In genomic region chr1:24803220-24803619, GRCh38 we compare ENCODE assay signal across 12 cellular contexts. TPM values are rescaled to one million over a fixed set of nuclear protein-coding genes. Genes with fewer than 3 reads are reported as not detected.
DNase-seq lines count a peak whose midpoint lies in the region; ATAC-seq and TF ChIP-seq lines count a peak whose summit lies in the region.
"Had no signal": no experiment of that assay in that cellular context is flagged by ENCODE, and none has a peak within 500 bp of the region (broad histone marks: within the 10 kb centered on the region; RNA-seq: fewer than 3 reads in every experiment).

No MANE protein-coding gene starts in this region.

- H2AFZ ChIP-seq in ACC112 (ENCODE audit: low read length, unreplicated experiment) (no peak overlapping the region), mammary epithelial cell (ENCODE audit: low read depth, low read length) (no peak overlapping the region)

- H3K4me2 ChIP-seq in mammary epithelial cell (ENCODE audit: insufficient read depth, low read depth, low read length), result no peak overlapping the region

- no peaks in the 10 kb centered on the region for H3K9me3 ChIP-seq in mammary epithelial cell (replicated peaks; ENCODE audit: insufficient read depth, low read length)
- H3K9me3 ChIP-seq in heart right ventricle, result no peaks in the 10 kb centered on the region

- H3K4me3 ChIP-seq in ACC112 (ENCODE audit: low read depth, low read length) (no peak overlapping the region), mammary epithelial cell (replicated peaks in 1 of 3; ENCODE audit: insufficient read depth in 1 of 3, low read depth in 2 of 3, low read length in 3 of 3) (no peak overlapping the region), heart right ventricle (no peak overlapping the region)

- peaks cover 4% of the 10 kb centered on the region for H3K4me1 Mint-ChIP-seq in progenitor cell of endocrine pancreas (ENCODE audit: low read depth)

- in situ Hi-C loops in mammary epithelial cell (cut with MboI; ENCODE audit: low sequenced_read_pairs in 2 of 2), result no loop called here

- H3K27me3 Mint-ChIP-seq in progenitor cell of endocrine pancreas, result no peaks in the 10 kb centered on the region
- H3K27me3 Mint-ChIP-seq: effector memory CD8-positive, alpha-beta T cell had no signal

- H3K27me3 ChIP-seq in ACC112 (ENCODE audit: insufficient read depth, low read length) (no peaks in the 10 kb centered on the region), mammary epithelial cell (ENCODE audit: insufficient read depth, low read length) (no peaks in the 10 kb centered on the region), heart right ventricle (no peaks in the 10 kb centered on the region)

- 39% methylated on average over 2 of the region's 2 CpGs for WGBS in mammary epithelial cell (ENCODE audit: low coverage, missing lambda C conversion rate)
- 24 to 27% methylated on average over 2 of the region's 2 CpGs for WGBS in heart right ventricle, 2 donors

- H3K79me2 ChIP-seq in ACC112 (ENCODE audit: control insufficient read depth, insufficient read depth, low read length, unreplicated experiment) (peaks cover 51% of the 10 kb centered on the region), mammary epithelial cell (ENCODE audit: insufficient read depth, low read length) (peaks cover 58% of the 10 kb centered on the region)

- no peak for TF ChIP-seq CTCF in mammary epithelial cell (conservative IDR thresholded peaks at IDR 0.05 in 1 of 2, IDR thresholded peaks at IDR 0.05 in 1 of 2; ENCODE audit: extremely low read depth in 1 of 2, insufficient read depth in 1 of 2, low read depth in 1 of 2, low read length in 2 of 2)
- no peak for TF ChIP-seq CTCF in heart right ventricle (IDR thresholded peaks at IDR 0.05)
- TF ChIP-seq CTCF in progenitor cell of endocrine pancreas (IDR thresholded peaks at IDR 0.05; ENCODE audit: unreplicated experiment), result no peak

- H4K20me1 ChIP-seq in mammary epithelial cell (ENCODE audit: insufficient read depth, low read length), result no peaks in the 10 kb centered on the region

- peaks cover 18% of the 10 kb centered on the region for H3K36me3 Mint-ChIP-seq in progenitor cell of endocrine pancreas (ENCODE audit: insufficient read depth)

- no TSS peak for BruUV-seq in mammary epithelial cell (replicated peaks; lab: Mats Ljungman, UMichigan)

- peaks cover 4% of the 10 kb centered on the region for H3K9me3 Mint-ChIP-seq in progenitor cell of endocrine pancreas (ENCODE audit: low read depth)
- H3K9me3 Mint-ChIP-seq: effector memory CD8-positive, alpha-beta T cell had no signal

- H3K4me3 Mint-ChIP-seq in progenitor cell of endocrine pancreas (ENCODE audit: low read depth), result no peak overlapping the region
- H3K4me3 Mint-ChIP-seq: effector memory CD8-positive, alpha-beta T cell had no signal

- ATAC-seq in heart right ventricle, result peak in 7 of 8 donors; percentile 44 to 65 (median 51)
- ATAC-seq in HG02623 (IDR thresholded peaks at IDR 0.05; ENCODE audit: unreplicated experiment), result no peak
- no peak for ATAC-seq in HG03175 (IDR thresholded peaks at IDR 0.05; ENCODE audit: unreplicated experiment)
- ATAC-seq: effector memory CD8-positive, alpha-beta T cell had no signal

- DNase-seq in mammary epithelial cell (peak; percentile 15), heart right ventricle (no peak), progenitor cell of endocrine pancreas (ENCODE audit: low spot score, unreplicated experiment) (no peak), HT-29 (ENCODE audit: low spot score) (no peak), NCI-H187 (lab: John Stamatoyannopoulos, UW) (no peak)
- DNase-seq: amniotic stem cell; effector memory CD8-positive, alpha-beta T cell; NCI-H774; SHP77 treated with DMSO at 0.1 percent for 48 hours had no signal

- dilution Hi-C loops in mammary epithelial cell (cut with HindIII; ENCODE audit: low sequenced_read_pairs), result loop anchor here (5.0 kb wide), 1 partner anchor 39 kb away; no protein-coding TSS in a partner anchor

- intact Hi-C loops in mammary epithelial cell (cut with micrococcal nuclease), result loop anchor here (10.0 kb wide), 1 partner anchor 58 kb away; the partner anchor contains the start of gene CLIC4
- intact Hi-C loops in heart right ventricle (cut with DNase I), result no loop called here

- no peak overlapping the region for H3K9ac ChIP-seq in mammary epithelial cell (ENCODE audit: insufficient read depth, low read length)

- peaks cover 2% of the 10 kb centered on the region for H3K36me3 ChIP-seq in ACC112 (ENCODE audit: insufficient read depth, low read length)
- H3K36me3 ChIP-seq in mammary epithelial cell (ENCODE audit: insufficient read depth, low read length), result peaks cover 2% of the 10 kb centered on the region
- peaks cover 0 to 13% (median 0%) of the 10 kb centered on the region in 9 donors for H3K36me3 ChIP-seq in heart right ventricle

- H3K4me1 ChIP-seq in ACC112 (ENCODE audit: control insufficient read depth, insufficient read depth, low read length, unreplicated experiment), result peaks cover 39% of the 10 kb centered on the region
- H3K4me1 ChIP-seq in mammary epithelial cell (ENCODE audit: insufficient read depth, low read length), result peaks cover 12% of the 10 kb centered on the region
- peaks cover 9 to 77% (median 62%) of the 10 kb centered on the region in 9 donors for H3K4me1 ChIP-seq in heart right ventricle

- peak overlapping the region; percentile 53 for H3K27ac ChIP-seq in ACC112 (ENCODE audit: low read depth, low read length)
- H3K27ac ChIP-seq in mammary epithelial cell (ENCODE audit: insufficient read depth, low read depth, low read length), result no peak overlapping the region
- peak overlapping the region in 8 of 10 donors; percentile 10 to 73 (median 40) for H3K27ac ChIP-seq in heart right ventricle

- H3K27ac Mint-ChIP-seq in progenitor cell of endocrine pancreas, result peak overlapping the region; percentile 22
- H3K27ac Mint-ChIP-seq: effector memory CD8-positive, alpha-beta T cell had no signal

- CTCF ChIA-PET in mammary epithelial cell (lab: Charles Lee; ENCODE audit: low non-redundant PET), result no interaction called here

RNA-seq across cellular contexts. Expression of gene CLIC4, which starts 58.0 kb away (rescaled TPM):
- total RNA-seq in mammary epithelial cell (100 to 1,000 TPM; 212 to 547 TPM), heart right ventricle (100 to 1,000 TPM; 256 to 511 (median 353) TPM), progenitor cell of endocrine pancreas (90.4 TPM in 2 replicates)
- polyA plus RNA-seq in mammary epithelial cell (118 TPM), heart right ventricle (100 to 1,000 TPM in 1 of 2 donors, 10 to 100 TPM in 1; 90.8 to 308 TPM)
- polyA minus RNA-seq in mammary epithelial cell, result 140 TPM
- total RNA-seq in HT-29 (2014; rRNA removed; shearing (Covaris generic)), result 22.5 and 22.6 TPM in 2 replicates

Comparison
In these comparisons a context has a peak if more than half of its experiments do, and no peak if none do; other contexts are left out.
1. ATAC-seq: peak in heart right ventricle (7 of 8); none in HG02623 (single experiment) and HG03175 (single experiment).